15 cellular contexts compared by ENCODE assay signal in the genomic region with DNA sequence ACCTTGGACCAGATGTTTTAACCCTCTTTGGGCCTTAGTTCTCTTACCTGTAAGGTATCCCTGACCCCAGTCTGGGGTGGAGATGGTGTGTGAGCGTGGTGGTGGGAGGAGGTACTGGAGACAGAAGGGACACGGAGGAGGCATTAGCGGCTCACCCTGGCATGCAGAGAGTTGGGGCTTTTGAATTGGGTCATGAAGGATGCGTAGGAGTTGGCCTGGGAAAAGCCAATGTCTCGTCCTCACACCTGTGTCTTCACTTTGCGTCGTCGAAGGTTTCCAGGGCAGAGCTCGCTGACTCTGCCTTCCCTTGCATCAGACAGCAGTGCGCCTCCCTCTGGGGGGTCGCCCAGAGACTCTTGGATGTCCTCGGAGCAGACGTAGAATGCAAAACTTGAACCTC.
"Had no signal": no experiment of that assay in that cellular context is flagged by ENCODE, and none has a peak within 500 bp of the region (broad histone marks: within the 10 kb centered on the region; RNA-seq: fewer than 3 reads in every experiment).

No MANE protein-coding gene starts in this region.

- DNase-seq: activated CD4-positive, alpha-beta memory T cell treated with anti-CD3 and anti-CD28 coated beads for 36 hours; activated CD4-positive, CD25-positive, alpha-beta regulatory T cell treated with anti-CD3 and anti-CD28 coated beads, Interleukin-2, amount 50 U/mL, for 72 hours; activated gamma-delta T cell; activated naive CD8-positive, alpha-beta T cell treated with anti-CD3 and anti-CD28 coated beads, Interleukin-2, amount 10 ng/mL, durations not matched to agents 7 days and 5 days; activated T-cell treated with anti-CD3 and anti-CD28 coated beads, Interleukin-2, amount 50 U/mL, for 48 hours; aorta; effector memory CD8-positive, alpha-beta T cell; hippocampal formation; midbrain; nucleus accumbens; psoas muscle; stimulated activated CD4-positive, alpha-beta T cell treated with anti-CD3 and anti-CD28 coated beads, Interleukin-12 subunit alpha, Interleukin-12 subunit beta, amount 100 ng/mL, for 4 hours; stimulated activated naive CD4-positive, alpha-beta T cell treated with Interleukin-2 at 50 U/mL for 16 hours; upper lobe of right lung had no signal

- H3K27me3 Mint-ChIP-seq: activated CD4-positive, alpha-beta memory T cell treated with anti-CD3 and anti-CD28 coated beads for 36 hours; effector memory CD8-positive, alpha-beta T cell had no signal

- H3K4me3 ChIP-seq: upper lobe of right lung had no signal

- ATAC-seq: effector memory CD8-positive, alpha-beta T cell; sciatic nerve; upper lobe of right lung had no signal

- H3K27ac ChIP-seq: upper lobe of right lung had no signal

- H3K4me1 Mint-ChIP-seq: activated naive CD8-positive, alpha-beta T cell treated with anti-CD3 and anti-CD28 coated beads, Interleukin-2, amount 10 ng/mL, durations not matched to agents 7 days and 5 days had no signal

- H3K27me3 ChIP-seq: upper lobe of right lung had no signal

- H3K9me3 Mint-ChIP-seq: activated CD4-positive, alpha-beta memory T cell treated with anti-CD3 and anti-CD28 coated beads for 36 hours; activated naive CD8-positive, alpha-beta T cell treated with anti-CD3 and anti-CD28 coated beads, Interleukin-2, amount 10 ng/mL, durations not matched to agents 7 days and 5 days; effector memory CD8-positive, alpha-beta T cell had no signal

- H3K9me3 ChIP-seq: psoas muscle, upper lobe of right lung had no signal

- H3K36me3 Mint-ChIP-seq: activated CD4-positive, alpha-beta memory T cell treated with anti-CD3 and anti-CD28 coated beads for 36 hours; activated naive CD8-positive, alpha-beta T cell treated with anti-CD3 and anti-CD28 coated beads, Interleukin-2, amount 10 ng/mL, durations not matched to agents 7 days and 5 days had no signal

- H3K4me3 Mint-ChIP-seq: activated CD4-positive, alpha-beta memory T cell treated with anti-CD3 and anti-CD28 coated beads for 36 hours; activated naive CD8-positive, alpha-beta T cell treated with anti-CD3 and anti-CD28 coated beads, Interleukin-2, amount 10 ng/mL, durations not matched to agents 7 days and 5 days; effector memory CD8-positive, alpha-beta T cell had no signal

- H3K27ac Mint-ChIP-seq: activated CD4-positive, alpha-beta memory T cell treated with anti-CD3 and anti-CD28 coated beads for 36 hours; activated naive CD8-positive, alpha-beta T cell treated with anti-CD3 and anti-CD28 coated beads, Interleukin-2, amount 10 ng/mL, durations not matched to agents 7 days and 5 days had no signal

- H3K36me3 ChIP-seq: upper lobe of right lung had no signal
